Comparison of ENCODE assay signal across 1 cellular context in the genomic region with DNA sequence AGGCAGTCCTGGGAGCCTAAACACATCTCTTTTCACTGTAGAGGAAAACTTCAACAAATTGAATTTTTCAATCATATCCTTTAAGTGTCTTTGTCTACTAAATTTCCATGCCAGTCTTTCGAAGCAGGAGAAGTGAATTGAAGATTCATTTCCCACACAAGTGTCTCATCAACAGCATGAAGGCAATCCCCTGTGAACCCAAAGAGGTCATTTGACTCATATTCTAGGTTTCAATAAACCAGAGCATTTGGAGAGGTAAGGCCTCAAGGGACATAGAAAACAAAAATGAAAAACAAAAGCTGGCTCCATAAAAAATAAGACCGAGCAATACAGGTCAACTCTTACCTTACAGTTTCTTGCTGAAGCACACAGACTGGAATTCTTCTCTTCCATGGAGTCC.
TF ChIP-seq lines count a peak whose summit lies in the region.

No MANE protein-coding gene starts in this region.

TF ChIP-seq in GM12878, 131 proteins besides CTCF, POLR2A, EP300 and RAD21 (continued from another document and continues in another):
- TF ChIP-seq, protein P1, sequence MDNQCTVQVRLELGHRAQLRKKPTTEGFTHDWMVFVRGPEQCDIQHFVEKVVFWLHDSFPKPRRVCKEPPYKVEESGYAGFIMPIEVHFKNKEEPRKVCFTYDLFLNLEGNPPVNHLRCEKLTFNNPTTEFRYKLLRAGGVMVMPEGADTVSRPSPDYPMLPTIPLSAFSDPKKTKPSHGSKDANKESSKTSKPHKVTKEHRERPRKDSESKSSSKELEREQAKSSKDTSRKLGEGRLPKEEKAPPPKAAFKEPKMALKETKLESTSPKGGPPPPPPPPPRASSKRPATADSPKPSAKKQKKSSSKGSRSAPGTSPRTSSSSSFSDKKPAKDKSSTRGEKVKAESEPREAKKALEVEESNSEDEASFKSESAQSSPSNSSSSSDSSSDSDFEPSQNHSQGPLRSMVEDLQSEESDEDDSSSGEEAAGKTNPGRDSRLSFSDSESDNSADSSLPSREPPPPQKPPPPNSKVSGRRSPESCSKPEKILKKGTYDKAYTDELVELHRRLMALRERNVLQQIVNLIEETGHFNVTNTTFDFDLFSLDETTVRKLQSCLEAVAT (IDR thresholded peaks at IDR 0.05) = no peak
- TF ChIP-seq SIN3A (IDR thresholded peaks at IDR 0.05; ENCODE audit: low read depth, low read length) (no peak), MEF2A (IDR thresholded peaks at IDR 0.05; ENCODE audit: insufficient read depth, low read depth, low read length) (0 out of 2 replicates have a peak, but pooled peaks have one; percentile 53), ZNF217 (IDR thresholded peaks at IDR 0.05) (no peak), POU2F2 (IDR thresholded peaks at IDR 0.05; ENCODE audit: borderline replicate concordance, low read depth, low read length) (0 out of 3 replicates have a peak, but pooled peaks have one; percentile 22), TCF7 (IDR thresholded peaks at IDR 0.05; ENCODE audit: borderline replicate concordance) (peak; percentile 54; the same call in 1 of the 2 replicates), DPF2 (IDR thresholded peaks at IDR 0.05) (peak; percentile 71), PAX5 (IDR thresholded peaks at IDR 0.05; ENCODE audit: borderline replicate concordance, low read depth, low read length) (peak; percentile 51; the same call in 1 of the 2 replicates), BACH1 (IDR thresholded peaks at IDR 0.05; ENCODE audit: borderline replicate concordance) (peak; percentile 36; the same call in 1 of the 2 replicates), TBL1XR1 (IDR thresholded peaks at IDR 0.05; ENCODE audit: low read depth, low read length) (peak; percentile 50; the same call in 1 of the 2 replicates), PAX8 (IDR thresholded peaks at IDR 0.05) (no peak), KAT2A (conservative IDR thresholded peaks at IDR 0.05; ENCODE audit: control insufficient read depth, low read depth, low read length) (no peak), SMAD1 (IDR thresholded peaks at IDR 0.05; ENCODE audit: low read depth, partially characterized antibody) (peak; percentile 50), ZZZ3 (IDR thresholded peaks at IDR 0.05; ENCODE audit: control insufficient read depth, insufficient read length, low read depth) (no peak), MYB (IDR thresholded peaks at IDR 0.05; ENCODE audit: borderline replicate concordance, low read depth, low read length) (no peak), PML (IDR thresholded peaks at IDR 0.05; ENCODE audit: low read length) (peak; percentile 71; the same call in 1 of the 2 replicates), MEF2B (IDR thresholded peaks at IDR 0.05; ENCODE audit: partially characterized antibody, poor library complexity, severe bottlenecking) (peak; percentile 97), ATF7 (IDR thresholded peaks at IDR 0.05; ENCODE audit: low read depth) (peak; percentile 73; the same call in 1 of the 2 replicates), POLR2AphosphoS5 (IDR thresholded peaks at IDR 0.05; ENCODE audit: low read length) (no peak), NFIC (IDR thresholded peaks at IDR 0.05; ENCODE audit: low read depth, low read length) (peak; percentile 97), CHD4 (IDR thresholded peaks at IDR 0.05) (no peak), STAT3 (IDR thresholded peaks at IDR 0.05; ENCODE audit: low read depth, low read length) (no peak), SP1 (IDR thresholded peaks at IDR 0.05; ENCODE audit: low read depth, low read length) (peak; percentile 39), NR2F1 (conservative IDR thresholded peaks at IDR 0.05) (peak; percentile 92), BHLHE40 (IDR thresholded peaks at IDR 0.05; ENCODE audit: borderline replicate concordance in 1 of 2, low read depth in 2 of 2, low read length in 1 of 2) (peak in 1 of 2 experiments; percentile 41; a peak in 1 of 4 replicates), SRF (IDR thresholded peaks at IDR 0.05; ENCODE audit: low read depth in 2 of 2, low read length in 2 of 2) (peak in 1 of 2 experiments; percentile 63; a peak in 1 of 4 replicates), MTA2 (IDR thresholded peaks at IDR 0.05; ENCODE audit: low read depth) (peak; percentile 83), NFYA (IDR thresholded peaks at IDR 0.05; ENCODE audit: borderline replicate concordance, low read depth, low read length) (no peak), MYC (IDR thresholded peaks at IDR 0.05; ENCODE audit: insufficient read depth, insufficient read length, insufficient replicate concordance, low read length, severe bottlenecking) (no peak), CHD1 (IDR thresholded peaks at IDR 0.05; ENCODE audit: low read depth, low read length) (no peak), RFX5 (IDR thresholded peaks at IDR 0.05; ENCODE audit: low read depth, low read length) (no peak), KDM1A (IDR thresholded peaks at IDR 0.05; ENCODE audit: borderline replicate concordance) (no peak), GABPA (IDR thresholded peaks at IDR 0.05; ENCODE audit: low read depth) (0 out of 2 replicates have a peak, but pooled peaks have one; percentile 35), CREB1 (IDR thresholded peaks at IDR 0.05; ENCODE audit: low read depth) (no peak), TAF1 (IDR thresholded peaks at IDR 0.05; ENCODE audit: borderline replicate concordance, low read depth, low read length) (no peak), ZNF274 (IDR thresholded peaks at IDR 0.05; ENCODE audit: insufficient read depth, insufficient read length) (no peak), SREBF2 (IDR thresholded peaks at IDR 0.05; ENCODE audit: low read length) (no peak), RUNX3 (IDR thresholded peaks at IDR 0.05; ENCODE audit: low read length) (peak; percentile 88), HDGF (IDR thresholded peaks at IDR 0.05) (no peak)
- TF ChIP-seq, protein P2, sequence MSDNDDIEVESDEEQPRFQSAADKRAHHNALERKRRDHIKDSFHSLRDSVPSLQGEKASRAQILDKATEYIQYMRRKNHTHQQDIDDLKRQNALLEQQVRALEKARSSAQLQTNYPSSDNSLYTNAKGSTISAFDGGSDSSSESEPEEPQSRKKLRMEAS (IDR thresholded peaks at IDR 0.05; ENCODE audit: low read depth, low read length) = no peak
- TF ChIP-seq, protein P3, sequence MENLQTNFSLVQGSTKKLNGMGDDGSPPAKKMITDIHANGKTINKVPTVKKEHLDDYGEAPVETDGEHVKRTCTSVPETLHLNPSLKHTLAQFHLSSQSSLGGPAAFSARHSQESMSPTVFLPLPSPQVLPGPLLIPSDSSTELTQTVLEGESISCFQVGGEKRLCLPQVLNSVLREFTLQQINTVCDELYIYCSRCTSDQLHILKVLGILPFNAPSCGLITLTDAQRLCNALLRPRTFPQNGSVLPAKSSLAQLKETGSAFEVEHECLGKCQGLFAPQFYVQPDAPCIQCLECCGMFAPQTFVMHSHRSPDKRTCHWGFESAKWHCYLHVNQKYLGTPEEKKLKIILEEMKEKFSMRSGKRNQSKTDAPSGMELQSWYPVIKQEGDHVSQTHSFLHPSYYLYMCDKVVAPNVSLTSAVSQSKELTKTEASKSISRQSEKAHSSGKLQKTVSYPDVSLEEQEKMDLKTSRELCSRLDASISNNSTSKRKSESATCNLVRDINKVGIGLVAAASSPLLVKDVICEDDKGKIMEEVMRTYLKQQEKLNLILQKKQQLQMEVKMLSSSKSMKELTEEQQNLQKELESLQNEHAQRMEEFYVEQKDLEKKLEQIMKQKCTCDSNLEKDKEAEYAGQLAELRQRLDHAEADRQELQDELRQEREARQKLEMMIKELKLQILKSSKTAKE (IDR thresholded peaks at IDR 0.05; ENCODE audit: low read depth, poor library complexity, severe bottlenecking) = peak; percentile 73
- TF ChIP-seq, protein P4, sequence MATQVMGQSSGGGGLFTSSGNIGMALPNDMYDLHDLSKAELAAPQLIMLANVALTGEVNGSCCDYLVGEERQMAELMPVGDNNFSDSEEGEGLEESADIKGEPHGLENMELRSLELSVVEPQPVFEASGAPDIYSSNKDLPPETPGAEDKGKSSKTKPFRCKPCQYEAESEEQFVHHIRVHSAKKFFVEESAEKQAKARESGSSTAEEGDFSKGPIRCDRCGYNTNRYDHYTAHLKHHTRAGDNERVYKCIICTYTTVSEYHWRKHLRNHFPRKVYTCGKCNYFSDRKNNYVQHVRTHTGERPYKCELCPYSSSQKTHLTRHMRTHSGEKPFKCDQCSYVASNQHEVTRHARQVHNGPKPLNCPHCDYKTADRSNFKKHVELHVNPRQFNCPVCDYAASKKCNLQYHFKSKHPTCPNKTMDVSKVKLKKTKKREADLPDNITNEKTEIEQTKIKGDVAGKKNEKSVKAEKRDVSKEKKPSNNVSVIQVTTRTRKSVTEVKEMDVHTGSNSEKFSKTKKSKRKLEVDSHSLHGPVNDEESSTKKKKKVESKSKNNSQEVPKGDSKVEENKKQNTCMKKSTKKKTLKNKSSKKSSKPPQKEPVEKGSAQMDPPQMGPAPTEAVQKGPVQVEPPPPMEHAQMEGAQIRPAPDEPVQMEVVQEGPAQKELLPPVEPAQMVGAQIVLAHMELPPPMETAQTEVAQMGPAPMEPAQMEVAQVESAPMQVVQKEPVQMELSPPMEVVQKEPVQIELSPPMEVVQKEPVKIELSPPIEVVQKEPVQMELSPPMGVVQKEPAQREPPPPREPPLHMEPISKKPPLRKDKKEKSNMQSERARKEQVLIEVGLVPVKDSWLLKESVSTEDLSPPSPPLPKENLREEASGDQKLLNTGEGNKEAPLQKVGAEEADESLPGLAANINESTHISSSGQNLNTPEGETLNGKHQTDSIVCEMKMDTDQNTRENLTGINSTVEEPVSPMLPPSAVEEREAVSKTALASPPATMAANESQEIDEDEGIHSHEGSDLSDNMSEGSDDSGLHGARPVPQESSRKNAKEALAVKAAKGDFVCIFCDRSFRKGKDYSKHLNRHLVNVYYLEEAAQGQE (IDR thresholded peaks at IDR 0.05; ENCODE audit: low read depth, low read length) = no peak
- TF ChIP-seq, protein P5, sequence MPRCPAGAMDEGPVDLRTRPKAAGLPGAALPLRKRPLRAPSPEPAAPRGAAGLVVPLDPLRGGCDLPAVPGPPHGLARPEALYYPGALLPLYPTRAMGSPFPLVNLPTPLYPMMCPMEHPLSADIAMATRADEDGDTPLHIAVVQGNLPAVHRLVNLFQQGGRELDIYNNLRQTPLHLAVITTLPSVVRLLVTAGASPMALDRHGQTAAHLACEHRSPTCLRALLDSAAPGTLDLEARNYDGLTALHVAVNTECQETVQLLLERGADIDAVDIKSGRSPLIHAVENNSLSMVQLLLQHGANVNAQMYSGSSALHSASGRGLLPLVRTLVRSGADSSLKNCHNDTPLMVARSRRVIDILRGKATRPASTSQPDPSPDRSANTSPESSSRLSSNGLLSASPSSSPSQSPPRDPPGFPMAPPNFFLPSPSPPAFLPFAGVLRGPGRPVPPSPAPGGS (IDR thresholded peaks at IDR 0.05; ENCODE audit: borderline replicate concordance, insufficient read depth, low read depth, low read length, poor library complexity, severe bottlenecking) = peak; percentile 76
- TF ChIP-seq, protein P6, sequence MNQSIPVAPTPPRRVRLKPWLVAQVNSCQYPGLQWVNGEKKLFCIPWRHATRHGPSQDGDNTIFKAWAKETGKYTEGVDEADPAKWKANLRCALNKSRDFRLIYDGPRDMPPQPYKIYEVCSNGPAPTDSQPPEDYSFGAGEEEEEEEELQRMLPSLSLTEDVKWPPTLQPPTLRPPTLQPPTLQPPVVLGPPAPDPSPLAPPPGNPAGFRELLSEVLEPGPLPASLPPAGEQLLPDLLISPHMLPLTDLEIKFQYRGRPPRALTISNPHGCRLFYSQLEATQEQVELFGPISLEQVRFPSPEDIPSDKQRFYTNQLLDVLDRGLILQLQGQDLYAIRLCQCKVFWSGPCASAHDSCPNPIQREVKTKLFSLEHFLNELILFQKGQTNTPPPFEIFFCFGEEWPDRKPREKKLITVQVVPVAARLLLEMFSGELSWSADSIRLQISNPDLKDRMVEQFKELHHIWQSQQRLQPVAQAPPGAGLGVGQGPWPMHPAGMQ (IDR thresholded peaks at IDR 0.05; ENCODE audit: borderline replicate concordance) = no peak
- TF ChIP-seq, protein P7, sequence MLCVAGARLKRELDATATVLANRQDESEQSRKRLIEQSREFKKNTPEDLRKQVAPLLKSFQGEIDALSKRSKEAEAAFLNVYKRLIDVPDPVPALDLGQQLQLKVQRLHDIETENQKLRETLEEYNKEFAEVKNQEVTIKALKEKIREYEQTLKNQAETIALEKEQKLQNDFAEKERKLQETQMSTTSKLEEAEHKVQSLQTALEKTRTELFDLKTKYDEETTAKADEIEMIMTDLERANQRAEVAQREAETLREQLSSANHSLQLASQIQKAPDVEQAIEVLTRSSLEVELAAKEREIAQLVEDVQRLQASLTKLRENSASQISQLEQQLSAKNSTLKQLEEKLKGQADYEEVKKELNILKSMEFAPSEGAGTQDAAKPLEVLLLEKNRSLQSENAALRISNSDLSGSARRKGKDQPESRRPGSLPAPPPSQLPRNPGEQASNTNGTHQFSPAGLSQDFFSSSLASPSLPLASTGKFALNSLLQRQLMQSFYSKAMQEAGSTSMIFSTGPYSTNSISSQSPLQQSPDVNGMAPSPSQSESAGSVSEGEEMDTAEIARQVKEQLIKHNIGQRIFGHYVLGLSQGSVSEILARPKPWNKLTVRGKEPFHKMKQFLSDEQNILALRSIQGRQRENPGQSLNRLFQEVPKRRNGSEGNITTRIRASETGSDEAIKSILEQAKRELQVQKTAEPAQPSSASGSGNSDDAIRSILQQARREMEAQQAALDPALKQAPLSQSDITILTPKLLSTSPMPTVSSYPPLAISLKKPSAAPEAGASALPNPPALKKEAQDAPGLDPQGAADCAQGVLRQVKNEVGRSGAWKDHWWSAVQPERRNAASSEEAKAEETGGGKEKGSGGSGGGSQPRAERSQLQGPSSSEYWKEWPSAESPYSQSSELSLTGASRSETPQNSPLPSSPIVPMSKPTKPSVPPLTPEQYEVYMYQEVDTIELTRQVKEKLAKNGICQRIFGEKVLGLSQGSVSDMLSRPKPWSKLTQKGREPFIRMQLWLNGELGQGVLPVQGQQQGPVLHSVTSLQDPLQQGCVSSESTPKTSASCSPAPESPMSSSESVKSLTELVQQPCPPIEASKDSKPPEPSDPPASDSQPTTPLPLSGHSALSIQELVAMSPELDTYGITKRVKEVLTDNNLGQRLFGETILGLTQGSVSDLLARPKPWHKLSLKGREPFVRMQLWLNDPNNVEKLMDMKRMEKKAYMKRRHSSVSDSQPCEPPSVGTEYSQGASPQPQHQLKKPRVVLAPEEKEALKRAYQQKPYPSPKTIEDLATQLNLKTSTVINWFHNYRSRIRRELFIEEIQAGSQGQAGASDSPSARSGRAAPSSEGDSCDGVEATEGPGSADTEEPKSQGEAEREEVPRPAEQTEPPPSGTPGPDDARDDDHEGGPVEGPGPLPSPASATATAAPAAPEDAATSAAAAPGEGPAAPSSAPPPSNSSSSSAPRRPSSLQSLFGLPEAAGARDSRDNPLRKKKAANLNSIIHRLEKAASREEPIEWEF (IDR thresholded peaks at IDR 0.05; ENCODE audit: insufficient replicate concordance, low read depth, low read length) = no peak
- TF ChIP-seq, protein P8, sequence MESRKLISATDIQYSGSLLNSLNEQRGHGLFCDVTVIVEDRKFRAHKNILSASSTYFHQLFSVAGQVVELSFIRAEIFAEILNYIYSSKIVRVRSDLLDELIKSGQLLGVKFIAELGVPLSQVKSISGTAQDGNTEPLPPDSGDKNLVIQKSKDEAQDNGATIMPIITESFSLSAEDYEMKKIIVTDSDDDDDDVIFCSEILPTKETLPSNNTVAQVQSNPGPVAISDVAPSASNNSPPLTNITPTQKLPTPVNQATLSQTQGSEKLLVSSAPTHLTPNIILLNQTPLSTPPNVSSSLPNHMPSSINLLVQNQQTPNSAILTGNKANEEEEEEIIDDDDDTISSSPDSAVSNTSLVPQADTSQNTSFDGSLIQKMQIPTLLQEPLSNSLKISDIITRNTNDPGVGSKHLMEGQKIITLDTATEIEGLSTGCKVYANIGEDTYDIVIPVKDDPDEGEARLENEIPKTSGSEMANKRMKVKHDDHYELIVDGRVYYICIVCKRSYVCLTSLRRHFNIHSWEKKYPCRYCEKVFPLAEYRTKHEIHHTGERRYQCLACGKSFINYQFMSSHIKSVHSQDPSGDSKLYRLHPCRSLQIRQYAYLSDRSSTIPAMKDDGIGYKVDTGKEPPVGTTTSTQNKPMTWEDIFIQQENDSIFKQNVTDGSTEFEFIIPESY (IDR thresholded peaks at IDR 0.05) = no peak
